Comparison of ENCODE assay signal across 19 cellular contexts in genomic region chr1:95854457-95854856, GRCh38.
DNase-seq lines count a peak whose midpoint lies in the region; ATAC-seq and TF ChIP-seq lines count a peak whose summit lies in the region.
"Had no signal": no experiment of that assay in that cellular context is flagged by ENCODE, and none has a peak within 500 bp of the region (broad histone marks: within the 10 kb centered on the region; RNA-seq: fewer than 3 reads in every experiment).

No MANE protein-coding gene starts in this region.

- H3K36me3 ChIP-seq in mesenchymal stem cell (ENCODE audit: control insufficient read depth in 1 of 2, insufficient read depth in 2 of 2, low read depth in 1 of 2, low read length in 2 of 2), result no peaks in the 10 kb centered on the region
- H3K36me3 ChIP-seq in upper lobe of right lung, result no peaks in the 10 kb centered on the region
- H3K36me3 ChIP-seq: BLaER1 had no signal

- no peak overlapping the region for H3K23ac ChIP-seq in mesenchymal stem cell (ENCODE audit: low read length in 2 of 2)

- H3K4me1 ChIP-seq in right cardiac atrium (ENCODE audit: control insufficient read depth, insufficient read depth, low read length) (no peaks in the 10 kb centered on the region), mesenchymal stem cell (ENCODE audit: control insufficient read depth, insufficient read depth, low read depth, low read length) (no peaks in the 10 kb centered on the region), upper lobe of right lung (no peaks in the 10 kb centered on the region)
- H3K4me1 ChIP-seq: BLaER1, Caco-2 had no signal

- no peak overlapping the region for H2AFZ ChIP-seq in mesenchymal stem cell (ENCODE audit: low read depth, low read length)
- H2AFZ ChIP-seq: GM23248 had no signal

- no peak for TF ChIP-seq CTCF in upper lobe of right lung (IDR thresholded peaks at IDR 0.05)

- H2BK12ac ChIP-seq in mesenchymal stem cell (ENCODE audit: low read length in 2 of 2), result no peak overlapping the region

- no peak overlapping the region for H3K4me2 ChIP-seq in mesenchymal stem cell (ENCODE audit: low read length, poor library complexity, severe bottlenecking)
- H3K4me2 ChIP-seq: BLaER1 had no signal

- WGBS in right cardiac atrium, result 65% methylated on average over 4 of the region's 4 CpGs
- WGBS in mesenchymal stem cell, result 53% methylated on average over 3 of the region's 4 CpGs

- H3K9me3 ChIP-seq in right cardiac atrium (ENCODE audit: control insufficient read depth, low read length) (no peaks in the 10 kb centered on the region), mesenchymal stem cell (ENCODE audit: control insufficient read depth, low read length) (no peaks in the 10 kb centered on the region), upper lobe of right lung (no peaks in the 10 kb centered on the region)
- H3K9me3 ChIP-seq: Caco-2 had no signal

- DNase-seq in Right ventricle myocardium inferior (ENCODE audit: missing footprints) (peak; percentile 32), right cardiac atrium (no peak), mesenchymal stem cell (no peak), posterior vena cava (ENCODE audit: low spot score) (peak; percentile 64), upper lobe of right lung (no peak), NCI-H2196 (lab: John Stamatoyannopoulos, UW; ENCODE audit: unreplicated experiment) (no peak), dermis blood vessel endothelial cell (no peak)
- DNase-seq in activated naive CD4-positive, alpha-beta T cell treated with Interleukin-2 at 50 U/mL for 16 hours, result no peak
- DNase-seq: Caco-2; CD4-positive, CD25-positive, alpha-beta regulatory T cell; CD8-positive, alpha-beta T cell; DMS153; DND-41; GM23248; H7; HCEC 1CT had no signal

- no peak overlapping the region for H3K18ac ChIP-seq in mesenchymal stem cell (ENCODE audit: low read depth in 1 of 2, low read length in 2 of 2)

- H3K27me3 ChIP-seq in right cardiac atrium (ENCODE audit: control insufficient read depth, insufficient read depth) (no peaks in the 10 kb centered on the region), mesenchymal stem cell (ENCODE audit: control insufficient read depth in 1 of 2, insufficient read depth in 1 of 2, low read length in 2 of 2) (no peaks in the 10 kb centered on the region), upper lobe of right lung (no peaks in the 10 kb centered on the region)
- H3K27me3 ChIP-seq: BLaER1 had no signal

- no peak overlapping the region for H3K4ac ChIP-seq in mesenchymal stem cell (ENCODE audit: low read depth in 1 of 2, low read length in 2 of 2)

- ATAC-seq in Right ventricle myocardium inferior (no peak), right cardiac atrium (no peak), upper lobe of right lung (peak; percentile 41)
- ATAC-seq: CD8-positive, alpha-beta T cell had no signal

- H2AK5ac ChIP-seq in mesenchymal stem cell (ENCODE audit: low read length, severe bottlenecking), result no peak overlapping the region

- intact Hi-C loops in Right ventricle myocardium inferior (cut with DNase I) (no loop called here), right cardiac atrium (cut with DNase I) (no loop called here), posterior vena cava (cut with DNase I) (no loop called here), upper lobe of right lung (cut with DNase I) (no loop called here)

- H4K8ac ChIP-seq in mesenchymal stem cell (ENCODE audit: low read length), result peak overlapping the region; percentile 64

- H3K4me3 ChIP-seq in right cardiac atrium (ENCODE audit: low read length) (no peak overlapping the region), mesenchymal stem cell (ENCODE audit: insufficient read depth in 1 of 2, low read depth in 1 of 2, low read length in 2 of 2) (no peak overlapping the region), upper lobe of right lung (no peak overlapping the region)
- H3K4me3 ChIP-seq: BLaER1, GM23248 had no signal

- no peak overlapping the region for H4K91ac ChIP-seq in mesenchymal stem cell (ENCODE audit: low read length)

- H2BK15ac ChIP-seq in mesenchymal stem cell (ENCODE audit: low read depth, poor library complexity, severe bottlenecking), result no peak overlapping the region

- H3K9ac ChIP-seq in mesenchymal stem cell (ENCODE audit: low read length), result no peak overlapping the region
- H3K9ac ChIP-seq: BLaER1, GM23248 had no signal

- H3K79me1 ChIP-seq in mesenchymal stem cell (replicated peaks; ENCODE audit: low read length, poor library complexity, severe bottlenecking), result no peaks in the 10 kb centered on the region

- H3K27ac ChIP-seq in right cardiac atrium (ENCODE audit: low read length) (no peak overlapping the region), mesenchymal stem cell (ENCODE audit: low read length, poor library complexity, severe bottlenecking) (no peak overlapping the region), upper lobe of right lung (no peak overlapping the region)
- H3K27ac ChIP-seq: 22Rv1, BLaER1, C4-2B, GM23248 had no signal

- no peak overlapping the region for H3K14ac ChIP-seq in mesenchymal stem cell (ENCODE audit: low read length in 2 of 2)

- no peak overlapping the region for H2BK5ac ChIP-seq in mesenchymal stem cell (ENCODE audit: low read depth, low read length, poor library complexity, severe bottlenecking)

- no peak overlapping the region for H2BK120ac ChIP-seq in mesenchymal stem cell (ENCODE audit: low read depth, low read length)

Comparison
In these comparisons a context has a peak if more than half of its experiments do, and no peak if none do; other contexts are left out.
1. DNase-seq: peak in Right ventricle myocardium inferior (single experiment) and posterior vena cava (single experiment); none in right cardiac atrium (0 of 3), mesenchymal stem cell (single experiment), upper lobe of right lung (single experiment), NCI-H2196 (single experiment), activated naive CD4-positive, alpha-beta T cell treated with Interleukin-2 at 50 U/mL for 16 hours (single experiment) and dermis blood vessel endothelial cell (single experiment).